Comparison of ENCODE assay signal across 1 cellular context in the genomic region with DNA sequence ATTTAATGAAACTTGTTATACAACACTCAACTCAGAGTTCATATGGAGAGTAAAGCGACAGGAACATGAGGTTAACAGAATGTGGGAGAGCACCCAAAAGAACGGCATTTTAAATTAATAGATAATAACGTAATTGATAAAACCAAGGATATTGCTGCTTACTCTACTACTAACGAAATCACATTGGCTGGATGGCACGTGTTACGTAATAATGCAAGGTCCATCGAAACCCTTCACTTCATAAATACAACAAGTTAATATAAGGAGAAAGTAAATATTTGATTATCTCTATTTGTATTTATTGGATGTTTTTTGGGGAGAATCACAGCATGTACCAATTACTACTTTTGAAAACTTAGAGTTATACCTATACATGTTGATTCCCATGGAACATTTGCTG.
TF ChIP-seq lines count a peak whose summit lies in the region.

No MANE protein-coding gene starts in this region.

TF ChIP-seq in neural cell, 6 proteins besides CTCF, POLR2A, EP300 and RAD21 (continued from another document):
- TF ChIP-seq, protein P1, sequence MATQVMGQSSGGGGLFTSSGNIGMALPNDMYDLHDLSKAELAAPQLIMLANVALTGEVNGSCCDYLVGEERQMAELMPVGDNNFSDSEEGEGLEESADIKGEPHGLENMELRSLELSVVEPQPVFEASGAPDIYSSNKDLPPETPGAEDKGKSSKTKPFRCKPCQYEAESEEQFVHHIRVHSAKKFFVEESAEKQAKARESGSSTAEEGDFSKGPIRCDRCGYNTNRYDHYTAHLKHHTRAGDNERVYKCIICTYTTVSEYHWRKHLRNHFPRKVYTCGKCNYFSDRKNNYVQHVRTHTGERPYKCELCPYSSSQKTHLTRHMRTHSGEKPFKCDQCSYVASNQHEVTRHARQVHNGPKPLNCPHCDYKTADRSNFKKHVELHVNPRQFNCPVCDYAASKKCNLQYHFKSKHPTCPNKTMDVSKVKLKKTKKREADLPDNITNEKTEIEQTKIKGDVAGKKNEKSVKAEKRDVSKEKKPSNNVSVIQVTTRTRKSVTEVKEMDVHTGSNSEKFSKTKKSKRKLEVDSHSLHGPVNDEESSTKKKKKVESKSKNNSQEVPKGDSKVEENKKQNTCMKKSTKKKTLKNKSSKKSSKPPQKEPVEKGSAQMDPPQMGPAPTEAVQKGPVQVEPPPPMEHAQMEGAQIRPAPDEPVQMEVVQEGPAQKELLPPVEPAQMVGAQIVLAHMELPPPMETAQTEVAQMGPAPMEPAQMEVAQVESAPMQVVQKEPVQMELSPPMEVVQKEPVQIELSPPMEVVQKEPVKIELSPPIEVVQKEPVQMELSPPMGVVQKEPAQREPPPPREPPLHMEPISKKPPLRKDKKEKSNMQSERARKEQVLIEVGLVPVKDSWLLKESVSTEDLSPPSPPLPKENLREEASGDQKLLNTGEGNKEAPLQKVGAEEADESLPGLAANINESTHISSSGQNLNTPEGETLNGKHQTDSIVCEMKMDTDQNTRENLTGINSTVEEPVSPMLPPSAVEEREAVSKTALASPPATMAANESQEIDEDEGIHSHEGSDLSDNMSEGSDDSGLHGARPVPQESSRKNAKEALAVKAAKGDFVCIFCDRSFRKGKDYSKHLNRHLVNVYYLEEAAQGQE (IDR thresholded peaks at IDR 0.05; ENCODE audit: borderline replicate concordance) = no peak
- TF ChIP-seq POLR2AphosphoS5 (IDR thresholded peaks at IDR 0.05) (no peak), TAF1 (IDR thresholded peaks at IDR 0.05; ENCODE audit: low read depth) (no peak), MXI1 (conservative IDR thresholded peaks at IDR 0.05; ENCODE audit: poor library complexity, severe bottlenecking) (no peak)
TF ChIP-seq in neural cell: peak in this region for 0.
